In the genomic region with DNA sequence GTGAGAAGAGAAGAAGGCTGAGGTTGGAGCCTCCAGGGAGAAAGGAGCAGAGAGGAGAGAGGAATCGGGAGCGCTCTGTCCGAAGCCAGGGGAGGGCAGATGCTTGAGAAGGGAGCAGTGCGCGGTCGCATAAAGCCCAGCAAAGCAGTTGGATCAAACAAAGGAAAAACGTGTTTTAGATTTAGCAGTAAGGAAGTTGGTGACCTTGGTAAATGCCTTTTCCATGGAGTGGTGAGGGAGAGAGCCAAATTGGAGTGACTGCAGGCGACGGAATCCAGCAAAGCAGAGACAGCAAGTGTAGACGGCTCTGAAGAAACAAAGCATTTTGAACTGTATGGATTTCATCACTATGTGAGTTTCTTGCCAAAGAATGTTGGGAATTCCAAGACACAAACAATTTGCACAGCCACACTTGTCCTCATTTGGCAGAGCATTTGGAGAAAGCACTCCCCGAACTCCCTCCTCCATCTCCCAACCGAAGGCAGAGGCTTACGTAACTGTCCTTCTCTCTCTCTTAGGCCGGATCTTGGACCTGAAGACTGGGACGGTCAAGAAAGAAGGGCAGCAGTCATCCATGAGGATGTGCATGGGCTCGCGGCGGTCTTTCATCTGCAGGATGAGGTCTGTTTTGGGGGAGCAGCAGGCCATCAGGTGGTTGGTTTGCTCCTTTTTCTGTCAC, we compare ENCODE assay signal across 16 cellular contexts.
A peak's percentile ranks its signal among the peaks of the same experiment; 100 is the strongest.
DNase-seq lines count a peak whose midpoint lies in the region; ATAC-seq, FAIRE-seq and TF ChIP-seq lines count a peak whose summit lies in the region.
"Had no signal": no experiment of that assay in that cellular context is flagged by ENCODE, and none has a peak within 500 bp of the region (broad histone marks: within the 10 kb centered on the region; RNA-seq: fewer than 3 reads in every experiment).

No MANE protein-coding gene starts in this region.

- H3K4me2 ChIP-seq in astrocyte (ENCODE audit: low read length): peak overlapping the region; percentile 69

- H3K4me3 ChIP-seq in astrocyte (ENCODE audit: insufficient read depth, low read depth, low read length): no peak overlapping the region
- peak overlapping the region in 1 of 2 donors; percentile 12 for H3K4me3 ChIP-seq in foreskin fibroblast (ENCODE audit: low read depth in 1 of 2, low read length in 2 of 2)
- peak overlapping the region; percentile 29 to 35 for H3K4me3 ChIP-seq in stomach smooth muscle (ENCODE audit: low read length in 2 of 2)
- H3K4me3 ChIP-seq: K562, suprapubic skin had no signal

- H3K4me1 ChIP-seq in astrocyte (ENCODE audit: insufficient read depth, low read length): peaks cover 12% of the 10 kb centered on the region
- H3K4me1 ChIP-seq in stomach smooth muscle (ENCODE audit: control insufficient read depth, insufficient read depth, low read length): peaks cover 19% of the 10 kb centered on the region

- H3K27me3 Mint-ChIP-seq in astrocyte (ENCODE audit: low read depth, unreplicated experiment): no peaks in the 10 kb centered on the region

- ATAC-seq in HG03432 (IDR thresholded peaks at IDR 0.05; ENCODE audit: unreplicated experiment): no peak
- ATAC-seq: K562 had no signal

- peak overlapping the region; percentile 29 for H2AFZ ChIP-seq in astrocyte (ENCODE audit: low read depth, low read length)

- no peaks in the 10 kb centered on the region for H3K36me3 ChIP-seq in astrocyte (ENCODE audit: insufficient read depth, low read length)
- peaks cover 0 to 6% of the 10 kb centered on the region in 2 donors for H3K36me3 ChIP-seq in stomach smooth muscle (ENCODE audit: control insufficient read depth in 2 of 2, insufficient read depth in 2 of 2, low read length in 2 of 2)
- H3K36me3 ChIP-seq: suprapubic skin had no signal

- peak overlapping the region; percentile 64 for H3K27ac ChIP-seq in astrocyte (ENCODE audit: low read depth, low read length)
- H3K27ac ChIP-seq in stomach smooth muscle (ENCODE audit: low read length): peak overlapping the region; percentile 37
- H3K27ac ChIP-seq: suprapubic skin had no signal

- no peak overlapping the region for H3K4me3 Mint-ChIP-seq in astrocyte (ENCODE audit: unreplicated experiment)
- H3K4me3 Mint-ChIP-seq: activated naive CD8-positive, alpha-beta T cell treated with anti-CD3 and anti-CD28 coated beads, Interleukin-2, amount 10 ng/mL, durations not matched to agents 7 days and 5 days; nephron had no signal

- TF ChIP-seq CTCF in astrocyte (IDR thresholded peaks at IDR 0.05; ENCODE audit: insufficient read depth, low read depth, low read length): no peak
- no peak for TF ChIP-seq CTCF in foreskin fibroblast (IDR thresholded peaks at IDR 0.05; ENCODE audit: low read depth, low read length)

- H3K4me1 Mint-ChIP-seq in astrocyte (ENCODE audit: low read depth, unreplicated experiment): no peaks in the 10 kb centered on the region
- H3K4me1 Mint-ChIP-seq: activated naive CD8-positive, alpha-beta T cell treated with anti-CD3 and anti-CD28 coated beads, Interleukin-2, amount 10 ng/mL, durations not matched to agents 7 days and 5 days had no signal

- no peaks in the 10 kb centered on the region for H3K27me3 ChIP-seq in astrocyte (ENCODE audit: insufficient read depth, low read length)
- no peaks in the 10 kb centered on the region for H3K27me3 ChIP-seq in stomach smooth muscle (ENCODE audit: control insufficient read depth in 1 of 2, insufficient read depth in 2 of 2, low read length in 2 of 2)
- H3K27me3 ChIP-seq: suprapubic skin had no signal

- H3K9me3 ChIP-seq in astrocyte (ENCODE audit: insufficient read depth, low read depth, low read length) (no peaks in the 10 kb centered on the region), stomach smooth muscle (ENCODE audit: control insufficient read depth in 2 of 2, low read length in 2 of 2) (peaks cover 0 to 5% of the 10 kb centered on the region in 2 donors)
- H3K9me3 ChIP-seq: suprapubic skin had no signal

- peak; percentile 13 for DNase-seq in H4 (ENCODE audit: low spot score)
- peak; percentile 94 for DNase-seq in astrocyte (ENCODE audit: low read depth)
- peak; percentile 94 to 96 for DNase-seq in foreskin fibroblast
- DNase-seq in activated effector memory CD4-positive, alpha-beta T cell treated with Interleukin-2 at 50 U/mL for 16 hours: no peak
- no peak for DNase-seq in iPS-NIHi7 (ENCODE audit: extremely low spot score)
- DNase-seq: activated CD4-positive, alpha-beta T cell treated with anti-CD3 and anti-CD28 coated beads for 1 hour; activated naive CD8-positive, alpha-beta T cell treated with anti-CD3 and anti-CD28 coated beads, Interleukin-2, amount 10 ng/mL, durations not matched to agents 7 days and 5 days; kidney; NCI-H187; NCI-H69 had no signal

- no peaks in the 10 kb centered on the region for H3K79me2 ChIP-seq in astrocyte (ENCODE audit: insufficient read depth, low read length)

- H3K9me3 Mint-ChIP-seq in astrocyte (ENCODE audit: unreplicated experiment): peaks cover 3% of the 10 kb centered on the region

- peaks cover 1% of the 10 kb centered on the region for H3K36me3 Mint-ChIP-seq in astrocyte (ENCODE audit: low read depth, unreplicated experiment)
- H3K36me3 Mint-ChIP-seq: activated naive CD8-positive, alpha-beta T cell treated with anti-CD3 and anti-CD28 coated beads, Interleukin-2, amount 10 ng/mL, durations not matched to agents 7 days and 5 days had no signal

- H4K20me1 ChIP-seq in astrocyte (ENCODE audit: insufficient read depth, low read length): no peaks in the 10 kb centered on the region

- H3K27ac Mint-ChIP-seq in astrocyte (ENCODE audit: unreplicated experiment): no peak overlapping the region
- H3K27ac Mint-ChIP-seq: activated naive CD8-positive, alpha-beta T cell treated with anti-CD3 and anti-CD28 coated beads, Interleukin-2, amount 10 ng/mL, durations not matched to agents 7 days and 5 days; nephron had no signal

- FAIRE-seq in astrocyte (lab: Jason Lieb, UNC): peak; percentile 89
- FAIRE-seq: K562, kidney, RCC 7860 had no signal

- H3K9ac ChIP-seq in astrocyte (ENCODE audit: low read length) (peak overlapping the region; percentile 56), stomach smooth muscle (ENCODE audit: low read length in 2 of 2) (no peak overlapping the region)

Comparison
In these comparisons a context has a peak if more than half of its experiments do, and no peak if none do; other contexts are left out.
1. DNase-seq: peak in H4 (single experiment), astrocyte (single experiment) and foreskin fibroblast (2 of 2); none in activated effector memory CD4-positive, alpha-beta T cell treated with Interleukin-2 at 50 U/mL for 16 hours (single experiment) and iPS-NIHi7 (single experiment).